13 cellular contexts compared by ENCODE assay signal in the genomic region with DNA sequence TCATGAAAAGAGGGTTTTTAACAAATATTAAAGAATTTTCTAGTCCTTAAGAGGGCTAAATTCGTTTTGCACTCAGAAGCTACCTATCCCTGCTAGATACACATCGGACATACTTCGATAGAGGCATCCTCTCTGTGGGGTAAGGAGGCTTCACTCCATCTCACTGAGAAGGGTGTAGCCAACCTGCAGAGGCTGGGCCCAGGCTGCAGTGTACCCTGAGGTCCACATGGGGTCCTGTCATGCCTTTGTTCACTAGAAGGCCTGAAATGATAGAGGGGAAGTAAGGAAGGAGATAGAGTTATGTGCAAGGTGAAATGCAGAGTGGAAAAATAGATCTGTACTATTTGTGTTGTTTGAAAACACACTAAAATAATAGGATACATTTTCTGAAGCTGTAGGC. TPM values are rescaled to one million over a fixed set of nuclear protein-coding genes. Genes with fewer than 3 reads are reported as not detected.
DNase-seq lines count a peak whose midpoint lies in the region; ATAC-seq and TF ChIP-seq lines count a peak whose summit lies in the region.
"Had no signal": no experiment of that assay in that cellular context is flagged by ENCODE, and none has a peak within 500 bp of the region (broad histone marks: within the 10 kb centered on the region; RNA-seq: fewer than 3 reads in every experiment).

No MANE protein-coding gene starts in this region.

- POLR2A ChIA-PET in PC-9 (lab: Charles Lee; ENCODE audit: unreplicated experiment): no interaction called here

- H3K9me2 ChIP-seq in GM23338 (ENCODE audit: insufficient read depth) (no peaks in the 10 kb centered on the region), PC-9 (ENCODE audit: insufficient read depth) (no peaks in the 10 kb centered on the region)

- H3K79me1 ChIP-seq in mesendoderm (ENCODE audit: low read length): no peaks in the 10 kb centered on the region

- no peak overlapping the region for H3K18ac ChIP-seq in mesendoderm (ENCODE audit: low read length)

- H3K36me3 Mint-ChIP-seq in GM23338 (ENCODE audit: low read depth): peaks cover 78% of the 10 kb centered on the region

- no peak overlapping the region for H2AFZ ChIP-seq in GM23338
- no peak overlapping the region for H2AFZ ChIP-seq in PC-9

- H3F3A ChIP-seq in GM23338 (replicated peaks; ENCODE audit: low read depth) (no peaks in the 10 kb centered on the region), PC-9 (ENCODE audit: insufficient read depth, low read depth) (no peaks in the 10 kb centered on the region)

- H2BK15ac ChIP-seq in mesendoderm (replicated peaks; ENCODE audit: low read depth): no peak overlapping the region

- H3K36me3 ChIP-seq in GM23338 (ENCODE audit: insufficient read depth): peaks cover 25% of the 10 kb centered on the region
- no peaks in the 10 kb centered on the region for H3K36me3 ChIP-seq in PC-9 (ENCODE audit: low read depth)
- H3K36me3 ChIP-seq in mesendoderm (ENCODE audit: control insufficient read depth, insufficient read depth, low read length): no peaks in the 10 kb centered on the region
- H3K36me3 ChIP-seq: adrenal gland had no signal

- no peak overlapping the region for H3K23ac ChIP-seq in mesendoderm (ENCODE audit: low read length)

- H3K4me1 Mint-ChIP-seq in GM23338: peaks cover 3% of the 10 kb centered on the region; the same call in 2 of the 3 replicates
- H3K4me1 Mint-ChIP-seq: activated CD4-positive, alpha-beta T cell treated with anti-CD3 and anti-CD28 coated beads, Interleukin-2, amount 10 ng/mL, durations not matched to agents 7 days and 5 days; immature natural killer cell had no signal

- WGBS in mesendoderm (ENCODE audit: extremely low coverage, insufficient coverage, low lambda C conversion rate): no CpG with 5 or more reads among the region's 3 CpGs

- peaks cover 4% of the 10 kb centered on the region for H3K27me3 Mint-ChIP-seq in GM23338 (ENCODE audit: insufficient read depth, low read depth, poor library complexity)
- H3K27me3 Mint-ChIP-seq: activated CD4-positive, alpha-beta T cell treated with anti-CD3 and anti-CD28 coated beads, Interleukin-2, amount 10 ng/mL, durations not matched to agents 7 days and 5 days had no signal

- H3K4me2 ChIP-seq in GM23338 (no peak overlapping the region), PC-9 (no peak overlapping the region), mesendoderm (ENCODE audit: low read length) (no peak overlapping the region)

- intact Hi-C loops in PC-9 (cut with micrococcal nuclease; ENCODE audit: unreplicated experiment): no loop called here

- no peaks in the 10 kb centered on the region for H3K4me1 ChIP-seq in GM23338 (ENCODE audit: insufficient read depth)
- no peaks in the 10 kb centered on the region for H3K4me1 ChIP-seq in PC-9 (replicated peaks; ENCODE audit: insufficient read depth)
- H3K4me1 ChIP-seq in mesendoderm (ENCODE audit: control insufficient read depth, low read depth, low read length): no peaks in the 10 kb centered on the region
- H3K4me1 ChIP-seq: adrenal gland, vagina had no signal

- H3K4me3 ChIP-seq in GM23338 (no peak overlapping the region), PC-9 (no peak overlapping the region), mesendoderm (ENCODE audit: low read length) (no peak overlapping the region)
- H3K4me3 ChIP-seq: adrenal gland, vagina had no signal

- no peak overlapping the region for H2BK5ac ChIP-seq in mesendoderm (ENCODE audit: low read length)

- DNase-seq in NCI-H2107 treated with DMSO at 0.1 percent for 48 hours (lab: John Stamatoyannopoulos, UW; ENCODE audit: unreplicated experiment): peak; percentile 6
- no peak for DNase-seq in NCI-H2107 (lab: John Stamatoyannopoulos, UW)
- no peak for DNase-seq in GM23338 (ENCODE audit: low spot score)
- no peak for DNase-seq in PC-9
- peak; percentile 40 for DNase-seq in mesendoderm
- DNase-seq in NCI-H1930 (lab: John Stamatoyannopoulos, UW): no peak
- DNase-seq in COLO829 (ENCODE audit: low spot score): no peak
- DNase-seq in retina: no peak
- DNase-seq: activated CD4-positive, alpha-beta T cell treated with anti-CD3 and anti-CD28 coated beads, Interleukin-2, amount 10 ng/mL, durations not matched to agents 7 days and 5 days; adrenal gland; immature natural killer cell; IMR-90 had no signal

- ATAC-seq in GM23338: peak; percentile 84

- no peak overlapping the region for H2AK5ac ChIP-seq in mesendoderm (ENCODE audit: low read length)

- H3K27ac Mint-ChIP-seq in GM23338: no peak overlapping the region
- H3K27ac Mint-ChIP-seq: activated CD4-positive, alpha-beta T cell treated with anti-CD3 and anti-CD28 coated beads, Interleukin-2, amount 10 ng/mL, durations not matched to agents 7 days and 5 days; immature natural killer cell had no signal

- no peak overlapping the region for H3K4me3 Mint-ChIP-seq in GM23338
- H3K4me3 Mint-ChIP-seq: activated CD4-positive, alpha-beta T cell treated with anti-CD3 and anti-CD28 coated beads, Interleukin-2, amount 10 ng/mL, durations not matched to agents 7 days and 5 days; immature natural killer cell had no signal

- no peak overlapping the region for H3K4ac ChIP-seq in mesendoderm (ENCODE audit: low read depth, low read length)

- H3K79me2 ChIP-seq in GM23338 (replicated peaks; ENCODE audit: insufficient read depth) (no peaks in the 10 kb centered on the region), PC-9 (ENCODE audit: low read depth) (no peaks in the 10 kb centered on the region), mesendoderm (ENCODE audit: control insufficient read depth, insufficient read depth, low read length) (no peaks in the 10 kb centered on the region)

- no peaks in the 10 kb centered on the region for H3K9me3 ChIP-seq in PC-9 (ENCODE audit: insufficient read depth, low read depth)
- H3K9me3 ChIP-seq: adrenal gland, vagina had no signal

- no peak overlapping the region for H4K5ac ChIP-seq in mesendoderm (ENCODE audit: low read length)

- H4K20me1 ChIP-seq in GM23338 (replicated peaks; ENCODE audit: insufficient read depth) (peaks cover 3% of the 10 kb centered on the region; the same call in 1 of the 2 replicates), PC-9 (ENCODE audit: insufficient read depth) (no peaks in the 10 kb centered on the region)

- H3K9ac ChIP-seq in mesendoderm (ENCODE audit: low read length): no peak overlapping the region

- TF ChIP-seq CTCF in GM23338 (conservative IDR thresholded peaks at IDR 0.05; ENCODE audit: low read depth in 2 of 2) (peak; percentile 27 to 32; a peak in 3 of 4 replicates), PC-9 (conservative IDR thresholded peaks at IDR 0.05) (0 out of 2 replicates have a peak, but pooled peaks have one; percentile 16)

- BruUV-seq in PC-9 (replicated peaks; lab: Mats Ljungman, UMichigan): no TSS peak

- no peak overlapping the region for H3K56ac ChIP-seq in mesendoderm (ENCODE audit: low read length)

- H3K27me3 ChIP-seq in GM23338 (ENCODE audit: insufficient read depth) (no peaks in the 10 kb centered on the region), PC-9 (ENCODE audit: insufficient read depth, low read depth) (peaks cover 94% of the 10 kb centered on the region), mesendoderm (ENCODE audit: insufficient read depth, low read length, poor library complexity) (no peaks in the 10 kb centered on the region)
- H3K27me3 ChIP-seq: adrenal gland, vagina had no signal

- no peak overlapping the region for H2BK120ac ChIP-seq in mesendoderm (ENCODE audit: low read depth, low read length)

- H3K27ac ChIP-seq in GM23338 (ENCODE audit: low read depth) (no peak overlapping the region), PC-9 (no peak overlapping the region), mesendoderm (ENCODE audit: low read depth, low read length) (no peak overlapping the region)
- H3K27ac ChIP-seq: adrenal gland, vagina had no signal

- CTCF ChIA-PET in PC-9 (lab: Charles Lee): no interaction called here

- no peaks in the 10 kb centered on the region for H3K9me3 Mint-ChIP-seq in GM23338
- H3K9me3 Mint-ChIP-seq: activated CD4-positive, alpha-beta T cell treated with anti-CD3 and anti-CD28 coated beads, Interleukin-2, amount 10 ng/mL, durations not matched to agents 7 days and 5 days; immature natural killer cell had no signal

- H4K8ac ChIP-seq in mesendoderm (ENCODE audit: low read depth, low read length): no peak overlapping the region

TF ChIP-seq in GM23338, 12 proteins besides CTCF, POLR2A, EP300 and RAD21 (continues in another document):
- TF ChIP-seq, protein P1, sequence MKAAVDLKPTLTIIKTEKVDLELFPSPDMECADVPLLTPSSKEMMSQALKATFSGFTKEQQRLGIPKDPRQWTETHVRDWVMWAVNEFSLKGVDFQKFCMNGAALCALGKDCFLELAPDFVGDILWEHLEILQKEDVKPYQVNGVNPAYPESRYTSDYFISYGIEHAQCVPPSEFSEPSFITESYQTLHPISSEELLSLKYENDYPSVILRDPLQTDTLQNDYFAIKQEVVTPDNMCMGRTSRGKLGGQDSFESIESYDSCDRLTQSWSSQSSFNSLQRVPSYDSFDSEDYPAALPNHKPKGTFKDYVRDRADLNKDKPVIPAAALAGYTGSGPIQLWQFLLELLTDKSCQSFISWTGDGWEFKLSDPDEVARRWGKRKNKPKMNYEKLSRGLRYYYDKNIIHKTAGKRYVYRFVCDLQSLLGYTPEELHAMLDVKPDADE (IDR thresholded peaks at IDR 0.05): no peak
- TF ChIP-seq EZH2 (IDR thresholded peaks at IDR 0.05; ENCODE audit: low read depth, unreplicated experiment): no peak
- no peak for TF ChIP-seq ZNF331 (CRISPR knock-in tag; IDR thresholded peaks at IDR 0.05; ENCODE audit: low read depth)
- TF ChIP-seq NANOG (IDR thresholded peaks at IDR 0.05; ENCODE audit: borderline replicate concordance): no peak
- no peak for TF ChIP-seq CREB1 (CRISPR knock-in tag; IDR thresholded peaks at IDR 0.05; ENCODE audit: low read depth)
- TF ChIP-seq ZNF114 (CRISPR knock-in tag; IDR thresholded peaks at IDR 0.05): no peak

RNA-seq across cellular contexts. Expression of a gene that starts 45.6 kb away (rescaled TPM):
- total RNA-seq in GM23338 (2014; rRNA removed; shearing (Covaris generic)): 41.2 and 51.2 TPM in 2 replicates
- polyA plus RNA-seq in GM23338 (2016; fragmentation: Nextera tagmentation; extraction: Ambion mirVana): 8.7 TPM in 2 replicates
- not detected in 2 replicates for total RNA-seq in PC-9 (2021)
- polyA plus RNA-seq in mesendoderm (2013, experiment 1 of 2): 8.4 TPM
- polyA plus RNA-seq in mesendoderm (2013, experiment 2 of 2): 7.0 TPM

Comparison
In these comparisons a context has a peak if more than half of its experiments do, and no peak if none do; other contexts are left out.
1. DNase-seq: peak in NCI-H2107 treated with DMSO at 0.1 percent for 48 hours (single experiment) and mesendoderm (single experiment); none in NCI-H2107 (single experiment), GM23338 (single experiment), PC-9 (0 of 2), NCI-H1930 (0 of 2), COLO829 (single experiment) and retina (single experiment).
2. RNA of a gene that starts 45.6 kb away (total RNA-seq): 41.2 to 51.2 TPM in GM23338; not detected in PC-9; every median in the first group is over 10 times any median in the second.